ENCODE assay signal across 16 cellular contexts in genomic region chr12:112584266-112584722, GRCh38.
DNase-seq lines count a peak whose midpoint lies in the region; ATAC-seq, FAIRE-seq and TF ChIP-seq lines count a peak whose summit lies in the region.
"Had no signal": no experiment of that assay in that cellular context is flagged by ENCODE, and none has a peak within 500 bp of the region (broad histone marks: within the 10 kb centered on the region; RNA-seq: fewer than 3 reads in every experiment).

No MANE protein-coding gene starts in this region.

- no peaks in the 10 kb centered on the region for H3K4me1 ChIP-seq in Caco-2
- H3K4me1 ChIP-seq in H9 (ENCODE audit: insufficient read depth, low read length) = no peaks in the 10 kb centered on the region; the same call in 1 of the 2 replicates
- H3K4me1 ChIP-seq in K562 (replicated peaks in 1 of 2; ENCODE audit: control insufficient read depth in 2 of 2, insufficient read depth in 2 of 2, low read length in 2 of 2) = peaks cover 0 to 4% of the 10 kb centered on the region in 2 experiments; a peak in 3 of 5 replicates
- H3K4me1 ChIP-seq: spleen had no signal

- ATAC-seq in K562 (peak; percentile 99), GM19452 (IDR thresholded peaks at IDR 0.05; ENCODE audit: unreplicated experiment) (no peak)
- ATAC-seq: activated CD4-positive, alpha-beta T cell treated with anti-CD3 and anti-CD28 coated beads for 36 hours had no signal

- H2BK120ac ChIP-seq in H9 (ENCODE audit: low read depth, low read length, poor library complexity, severe bottlenecking) = no peak overlapping the region

- H2BK5ac ChIP-seq in H9 (ENCODE audit: insufficient read length, low read length) = no peak overlapping the region

- H3K4me1 Mint-ChIP-seq in Caco-2 (ENCODE audit: low read depth, unreplicated experiment) (no peaks in the 10 kb centered on the region), H9 (peaks cover 9 to 20% of the 10 kb centered on the region in 2 experiments)
- H3K4me1 Mint-ChIP-seq: activated CD4-positive, alpha-beta T cell treated with anti-CD3 and anti-CD28 coated beads for 36 hours; CD4-positive, CD25-positive, alpha-beta regulatory T cell; immature natural killer cell; mesothelial cell of epicardium had no signal

- no peak overlapping the region for H4K5ac ChIP-seq in H9 (ENCODE audit: insufficient read length, low read depth, low read length)

- DNase-seq in Caco-2 (peak; percentile 69 to 79), H9 (peak; percentile 88), NCI-H460 (ENCODE audit: extremely low read depth, low read depth) (peak; percentile 62), K562 (ENCODE audit: extremely low read depth in 1 of 4, low spot score in 3 of 4) (peak; percentile 82 to 92 (median 88)), activated T-cell treated with anti-CD3 and anti-CD28 coated beads for 4 hours (no peak), MV-4-11 (lab: John Stamatoyannopoulos, UW) (no peak), GM20000 (ENCODE audit: low spot score) (no peak)
- DNase-seq: activated CD4-positive, alpha-beta T cell treated with anti-CD3 and anti-CD28 coated beads for 36 hours; CD4-positive, CD25-positive, alpha-beta regulatory T cell; immature natural killer cell; Kasumi-1; spleen; SW 1271 had no signal

- H3K4ac ChIP-seq in H9 (ENCODE audit: low read depth, low read length) = no peak overlapping the region

- no peak overlapping the region for H3T11ph ChIP-seq in H9 (ENCODE audit: low read length)

- no peak overlapping the region for H3K23ac ChIP-seq in H9 (ENCODE audit: insufficient read length, low read depth, low read length)

- H4K91ac ChIP-seq in H9 (ENCODE audit: insufficient read length, low read depth, low read length) = no peak overlapping the region

- H3K56ac ChIP-seq in H9 (ENCODE audit: insufficient read length, low read depth, low read length) = no peak overlapping the region

- no peak overlapping the region for H2BK12ac ChIP-seq in H9 (ENCODE audit: insufficient read length, low read depth, low read length)

- WGBS in H9 (ENCODE audit: extremely low coverage, insufficient read length, low lambda C conversion rate) = no CpG with 5 or more reads among the region's 7 CpGs
- WGBS in K562 (ENCODE audit: insufficient coverage, low coverage, missing lambda C conversion rate) = 5% methylated on average over 7 of the region's 7 CpGs

- peaks cover 17% of the 10 kb centered on the region for H3K27me3 Mint-ChIP-seq in Caco-2 (ENCODE audit: insufficient read depth, unreplicated experiment)
- H3K27me3 Mint-ChIP-seq in H9 (ENCODE audit: low read depth) = peaks cover 100% of the 10 kb centered on the region

- H3K4me2 ChIP-seq in H9 (ENCODE audit: insufficient read depth, insufficient read length, low read length) (no peak overlapping the region), K562 (ENCODE audit: insufficient read depth, low read length) (peak overlapping the region; percentile 39)

- no peaks in the 10 kb centered on the region for H3K79me1 ChIP-seq in H9 (ENCODE audit: insufficient read depth, low read depth, low read length, poor library complexity, severe bottlenecking)

- H3K36me3 ChIP-seq in Caco-2 (ENCODE audit: control insufficient read depth, insufficient read depth, low read length) = no peaks in the 10 kb centered on the region
- no peaks in the 10 kb centered on the region for H3K36me3 ChIP-seq in K562 (ENCODE audit: control insufficient read depth, insufficient read depth, low read length)
- H3K36me3 ChIP-seq: spleen had no signal

- no peaks in the 10 kb centered on the region for H3K27me3 ChIP-seq in Caco-2 (replicated peaks; ENCODE audit: control insufficient read depth, insufficient read depth, low read length)
- peaks cover 28% of the 10 kb centered on the region for H3K27me3 ChIP-seq in H9 (ENCODE audit: insufficient read depth, low read length)
- H3K27me3 ChIP-seq in K562 (ENCODE audit: control insufficient read depth in 2 of 2, insufficient read depth in 2 of 2, low read length in 2 of 2) = 0 out of 5 replicates have a peak, but pooled peaks cover 0 to 3% of the 10 kb centered on the region in 2 experiments

- no peak for TF ChIP-seq EP300 in K562 (IDR thresholded peaks at IDR 0.05; ENCODE audit: low read length)

- H3K9me3 ChIP-seq in Caco-2 = no peaks in the 10 kb centered on the region
- H3K9me3 ChIP-seq in H9 (ENCODE audit: control insufficient read depth, low read depth, low read length) = no peaks in the 10 kb centered on the region
- H3K9me3 ChIP-seq in K562 (replicated peaks; ENCODE audit: control insufficient read depth, insufficient read depth, low read depth, low read length) = no peaks in the 10 kb centered on the region
- H3K9me3 ChIP-seq: spleen had no signal

- no peaks in the 10 kb centered on the region for H3K23me2 ChIP-seq in H9 (ENCODE audit: insufficient read length, low read depth, low read length, poor library complexity, severe bottlenecking)

- CTCF ChIA-PET in Caco-2 (lab: Charles Lee) = no interaction called here
- CTCF ChIA-PET in K562 (lab: Yijun Ruan, JAX; ENCODE audit: low intra/inter-chr PET ratio) = no interaction called here

- no peak overlapping the region for H3K14ac ChIP-seq in H9 (ENCODE audit: insufficient read depth, low read length)

- H2BK20ac ChIP-seq in H9 (ENCODE audit: low read depth, low read length, poor library complexity, severe bottlenecking) = no peak overlapping the region

- H3K4me3 ChIP-seq in Caco-2 (ENCODE audit: low read depth, low read length) = no peak overlapping the region
- no peak overlapping the region for H3K4me3 ChIP-seq in K562
- H3K4me3 ChIP-seq: spleen had no signal

- POLR2A ChIA-PET in Caco-2 (lab: Charles Lee) = no interaction called here
- POLR2A ChIA-PET in K562 (lab: Yijun Ruan, JAX) = no interaction called here

- H3K9ac ChIP-seq in H9 (ENCODE audit: extremely low read depth, insufficient read length, low read length) = no peak overlapping the region
- no peak overlapping the region for H3K9ac ChIP-seq in K562 (ENCODE audit: insufficient read depth in 1 of 2, low read depth in 2 of 2, low read length in 2 of 2)

- peak overlapping the region; percentile 33 for H3K4me3 Mint-ChIP-seq in Caco-2 (ENCODE audit: unreplicated experiment)
- H3K4me3 Mint-ChIP-seq in H9 = peak overlapping the region in 1 of 2 experiments; percentile 14; a peak in 1 of 5 replicates
- H3K4me3 Mint-ChIP-seq: activated CD4-positive, alpha-beta T cell treated with anti-CD3 and anti-CD28 coated beads for 36 hours; activated T-helper 1 cell treated with anti-CD3 and anti-CD28 coated beads, Interleukin-12 subunit alpha, Interleukin-12 subunit beta, Interleukin-2, Interleukin-4 antibody, amounts not matched to agents 30 ng/mL and 10 ng/mL and 1 ng/mL, durations not matched to agents 14 hours and 24 hours and 36 hours; CD4-positive, CD25-positive, alpha-beta regulatory T cell; immature natural killer cell; mesothelial cell of epicardium had no signal

- intact Hi-C loops in Caco-2 (cut with micrococcal nuclease; ENCODE audit: unreplicated experiment) = no loop called here
- intact Hi-C loops in K562 (cut with micrococcal nuclease) = no loop called here

- H3K36me3 Mint-ChIP-seq in Caco-2 (ENCODE audit: insufficient read depth, unreplicated experiment) = no peaks in the 10 kb centered on the region
- no peaks in the 10 kb centered on the region for H3K36me3 Mint-ChIP-seq in H9 (ENCODE audit: insufficient read depth in 1 of 3, low read depth in 3 of 3)
- H3K36me3 Mint-ChIP-seq: CD4-positive, CD25-positive, alpha-beta regulatory T cell; immature natural killer cell; mesothelial cell of epicardium had no signal

- TF ChIP-seq CTCF in Caco-2 (IDR thresholded peaks at IDR 0.05; ENCODE audit: insufficient read depth in 1 of 2, low read depth in 1 of 2, low read length in 1 of 2, severe bottlenecking in 1 of 2, unreplicated experiment in 1 of 2) (no peak), H9 (conservative IDR thresholded peaks at IDR 0.05) (no peak), K562 (IDR thresholded peaks at IDR 0.05 in 2 of 3, conservative IDR thresholded peaks at IDR 0.05 in 1 of 3; ENCODE audit: insufficient read depth in 2 of 3, low read depth in 1 of 3, low read length in 3 of 3) (no peak), GM20000 (IDR thresholded peaks at IDR 0.05; ENCODE audit: extremely low read depth, missing control alignments) (no peak)

- TF ChIP-seq POLR2A in K562 (conservative IDR thresholded peaks at IDR 0.05) = no peak

- no peaks in the 10 kb centered on the region for H3K9me1 ChIP-seq in K562 (ENCODE audit: control insufficient read depth, insufficient read depth, low read length)

- H3K27ac ChIP-seq in H9 (ENCODE audit: insufficient read length, low read depth, low read length) (no peak overlapping the region), K562 (ENCODE audit: extremely low read depth, low read depth, low read length) (peak overlapping the region; percentile 64; the same call in 1 of the 3 replicates)
- H3K27ac ChIP-seq: spleen had no signal

- no peak overlapping the region for H3K18ac ChIP-seq in H9 (ENCODE audit: insufficient read length, low read depth, low read length)

- BruUV-seq in Caco-2 (replicated peaks; lab: Mats Ljungman, UMichigan) (no TSS peak), K562 (replicated peaks; lab: Mats Ljungman, UMichigan) (no TSS peak)

- H2BK15ac ChIP-seq in H9 (ENCODE audit: low read depth, low read length) = no peak overlapping the region

- no peak overlapping the region for H2AK5ac ChIP-seq in H9 (ENCODE audit: insufficient read length, low read length)

- FAIRE-seq in K562 (lab: Jason Lieb, UNC) = peak; percentile 92

- H3K79me2 ChIP-seq in H9 (ENCODE audit: insufficient read depth, low read length) = no peaks in the 10 kb centered on the region
- no peaks in the 10 kb centered on the region for H3K79me2 ChIP-seq in K562 (ENCODE audit: control insufficient read depth, insufficient read depth, low read length)

- H2AFZ ChIP-seq in H9 (ENCODE audit: low read length) (no peak overlapping the region), K562 (ENCODE audit: low read depth, low read length) (peak overlapping the region; percentile 84)

- H4K8ac ChIP-seq in H9 (replicated peaks; ENCODE audit: insufficient read length, low read depth, low read length) = no peak overlapping the region

- in situ Hi-C loops in K562 (cut with MboI) = no loop called here

- TF ChIP-seq RAD21 in K562 (CRISPR knock-in tag; conservative IDR thresholded peaks at IDR 0.05 in 1 of 2, IDR thresholded peaks at IDR 0.05 in 1 of 2) = no peak

- H3K27ac Mint-ChIP-seq in Caco-2 (ENCODE audit: unreplicated experiment) (no peak overlapping the region), H9 (0 out of 7 replicates have a peak overlapping the region, but pooled peaks of 1 of the 3 experiments have one; percentile 4)
- H3K27ac Mint-ChIP-seq: activated CD4-positive, alpha-beta T cell treated with anti-CD3 and anti-CD28 coated beads for 36 hours; activated T-helper 1 cell treated with anti-CD3 and anti-CD28 coated beads, Interleukin-12 subunit alpha, Interleukin-12 subunit beta, Interleukin-2, Interleukin-4 antibody, amounts not matched to agents 30 ng/mL and 10 ng/mL and 1 ng/mL, durations not matched to agents 14 hours and 24 hours and 36 hours; CD4-positive, CD25-positive, alpha-beta regulatory T cell; immature natural killer cell; mesothelial cell of epicardium had no signal

- H4K20me1 ChIP-seq in H9 (ENCODE audit: control insufficient read depth, insufficient read depth, insufficient read length) (no peaks in the 10 kb centered on the region), K562 (replicated peaks; ENCODE audit: control insufficient read depth, insufficient read depth, low read length) (no peaks in the 10 kb centered on the region)

- no peaks in the 10 kb centered on the region for H3K9me3 Mint-ChIP-seq in Caco-2 (ENCODE audit: unreplicated experiment)
- peaks cover 2% of the 10 kb centered on the region in 2 experiments; a peak in 1 of 5 replicates for H3K9me3 Mint-ChIP-seq in H9
- H3K9me3 Mint-ChIP-seq: activated T-helper 1 cell treated with anti-CD3 and anti-CD28 coated beads, Interleukin-12 subunit alpha, Interleukin-12 subunit beta, Interleukin-2, Interleukin-4 antibody, amounts not matched to agents 30 ng/mL and 10 ng/mL and 1 ng/mL, durations not matched to agents 14 hours and 24 hours and 36 hours; immature natural killer cell; mesothelial cell of epicardium had no signal

Comparison
In these comparisons a context has a peak if more than half of its experiments do, and no peak if none do; other contexts are left out.
1. DNase-seq: peak in Caco-2 (2 of 2), H9 (single experiment), NCI-H460 (single experiment) and K562 (4 of 4); none in activated T-cell treated with anti-CD3 and anti-CD28 coated beads for 4 hours (single experiment), MV-4-11 (single experiment) and GM20000 (single experiment).